ENCODE assay signal across 30 cellular contexts in the genomic region with DNA sequence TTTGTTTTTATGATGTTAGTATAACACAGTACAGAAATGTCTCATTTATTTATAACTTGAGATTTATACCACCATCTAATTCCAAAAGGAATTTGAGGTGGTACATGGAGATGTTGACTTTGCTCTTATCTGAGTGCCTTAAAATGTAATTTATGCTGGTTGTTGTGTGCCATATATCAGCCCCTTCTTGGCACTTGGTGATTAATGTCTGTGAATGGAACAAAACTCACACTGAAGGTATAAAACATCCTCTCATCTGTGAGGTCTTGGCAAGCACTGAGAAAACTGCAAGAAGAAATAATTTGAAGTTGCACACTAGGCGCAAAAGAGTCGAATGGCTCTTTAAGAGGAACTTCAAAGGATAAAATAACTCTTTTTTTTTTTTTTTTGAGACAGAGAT.
"Had no signal": no experiment of that assay in that cellular context is flagged by ENCODE, and none has a peak within 500 bp of the region (broad histone marks: within the 10 kb centered on the region; RNA-seq: fewer than 3 reads in every experiment).

No MANE protein-coding gene starts in this region.

- DNase-seq: activated B cell treated with CpG ODN at 0.5 μM for 24 hours; activated CD4-positive, alpha-beta T cell treated with anti-CD3 and anti-CD28 coated beads for 48 hours; activated CD4-positive, alpha-beta T cell treated with anti-CD3 and anti-CD28 coated beads, Interleukin-2, amount 50 U/mL, for 1 hour; activated CD4-positive, alpha-beta T cell treated with anti-CD3 and anti-CD28 coated beads, Interleukin-2, amount 50 U/mL, for 48 hours; activated CD8-positive, alpha-beta memory T cell treated with anti-CD3 and anti-CD28 coated beads for 24 hours; activated CD8-positive, alpha-beta T cell treated with anti-CD3 and anti-CD28 coated beads for 36 hours; activated effector memory CD4-positive, alpha-beta T cell treated with Interleukin-2 at 50 U/mL for 16 hours; activated gamma-delta T cell treated with Interleukin-2 at 50 U/mL for 16 hours; activated naive CD4-positive, alpha-beta T cell treated with anti-CD3 and anti-CD28 coated beads, Interleukin-2, amount 50 U/mL, for 16 hours; activated naive CD4-positive, alpha-beta T cell treated with Interleukin-2 at 50 U/mL for 16 hours; activated T-cell treated with anti-CD3 and anti-CD28 coated beads, Interleukin-2, amount 50 U/mL, for 4 hours; amniotic stem cell; anterior cingulate cortex; brain microvascular endothelial cell; dorsolateral prefrontal cortex; effector memory CD4-positive, alpha-beta T cell; endodermal cell; foreskin fibroblast; T-helper 1 cell; T-helper 17 cell; T1000; WERI-Rb-1 had no signal

- H3K36me3 ChIP-seq: brain microvascular endothelial cell, WERI-Rb-1 had no signal

- H3K36me3 Mint-ChIP-seq: activated naive CD8-positive, alpha-beta T cell had no signal

- ATAC-seq: activated CD4-positive, CD25-positive, alpha-beta regulatory T cell treated with anti-CD3 and anti-CD28 coated beads, Interleukin-2, amount 50 U/mL, for 24 hours; activated CD8-positive, alpha-beta T cell treated with anti-CD3 and anti-CD28 coated beads for 36 hours; activated T-cell treated with anti-CD3 and anti-CD28 coated beads, Interleukin-2, amount 50 U/mL, for 4 hours; activated T-helper 17 cell treated with anti-CD3 and anti-CD28 coated beads, Interleukin-2, amount 50 U/mL, for 72 hours; esophagus mucosa; T-helper 17 cell had no signal

- H3K4me3 Mint-ChIP-seq: activated B cell treated with CpG ODN at 0.5 μM for 24 hours; activated CD8-positive, alpha-beta T cell treated with anti-CD3 and anti-CD28 coated beads for 36 hours; activated naive CD8-positive, alpha-beta T cell; activated T-cell treated with anti-CD3 and anti-CD28 coated beads, Interleukin-2, amount 50 U/mL, for 4 hours; activated T-helper 17 cell treated with anti-CD3 and anti-CD28 coated beads, Interleukin-2, amount 50 U/mL, for 72 hours; central memory CD8-positive, alpha-beta T cell; dendritic cell treated with granulocyte-macrophage colony-stimulating factor and Interleukin-4, amounts not matched to agents 40 ng/mL and 50 ng/mL, for 4 days; endodermal cell; T-helper 17 cell; T-helper 2 cell treated with Interferon-gamma antibody and Interleukin-4, amounts not matched to agents 5 μg/mL and 100 μg/mL, for 36 hours had no signal

- H3K27ac Mint-ChIP-seq: activated B cell treated with CpG ODN at 0.5 μM for 24 hours; activated CD8-positive, alpha-beta T cell treated with anti-CD3 and anti-CD28 coated beads for 36 hours; activated naive CD8-positive, alpha-beta T cell; activated T-helper 17 cell treated with anti-CD3 and anti-CD28 coated beads, Interleukin-2, amount 50 U/mL, for 72 hours; dendritic cell treated with granulocyte-macrophage colony-stimulating factor and Interleukin-4, amounts not matched to agents 40 ng/mL and 50 ng/mL, for 4 days; endodermal cell; T-helper 17 cell; T-helper 2 cell treated with Interferon-gamma antibody and Interleukin-4, amounts not matched to agents 5 μg/mL and 100 μg/mL, for 36 hours had no signal

- H3K27me3 ChIP-seq: brain microvascular endothelial cell had no signal

- H3K9me3 Mint-ChIP-seq: activated B cell treated with CpG ODN at 0.5 μM for 24 hours; activated CD8-positive, alpha-beta T cell treated with anti-CD3 and anti-CD28 coated beads for 36 hours; activated T-cell treated with anti-CD3 and anti-CD28 coated beads, Interleukin-2, amount 50 U/mL, for 4 hours; activated T-helper 17 cell treated with anti-CD3 and anti-CD28 coated beads, Interleukin-2, amount 50 U/mL, for 72 hours; central memory CD8-positive, alpha-beta T cell; dendritic cell treated with granulocyte-macrophage colony-stimulating factor and Interleukin-4, amounts not matched to agents 40 ng/mL and 50 ng/mL, for 4 days; endodermal cell; T-helper 2 cell treated with Interferon-gamma antibody and Interleukin-4, amounts not matched to agents 5 μg/mL and 100 μg/mL, for 36 hours had no signal

- H3K4me3 ChIP-seq: coronary artery, dorsolateral prefrontal cortex had no signal

- H3K4me1 Mint-ChIP-seq: activated B cell treated with CpG ODN at 0.5 μM for 24 hours; activated T-helper 17 cell treated with anti-CD3 and anti-CD28 coated beads, Interleukin-2, amount 50 U/mL, for 72 hours; central memory CD8-positive, alpha-beta T cell; endodermal cell had no signal

- H3K27ac ChIP-seq: brain microvascular endothelial cell, coronary artery, dorsolateral prefrontal cortex, WERI-Rb-1 had no signal
